In the genomic region with DNA sequence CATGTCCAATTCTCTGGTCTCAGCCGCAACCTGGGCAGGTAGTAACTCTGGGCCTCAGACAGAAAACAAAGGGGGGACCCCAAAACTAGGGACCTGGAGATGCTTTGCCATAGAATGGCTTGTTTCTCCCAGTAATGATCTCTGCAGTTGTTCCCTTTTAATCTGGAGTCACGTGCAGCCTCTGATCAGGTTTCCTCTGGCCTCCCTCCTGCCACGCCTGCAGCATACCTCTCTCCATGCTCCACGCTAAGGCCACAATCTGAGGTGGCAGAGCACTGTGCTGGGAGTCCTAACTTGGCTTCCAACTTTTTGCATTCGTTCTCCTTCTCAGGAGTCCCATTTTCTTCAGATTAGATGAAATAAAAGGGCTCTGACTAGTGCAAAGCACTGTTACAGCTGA, we compare ENCODE assay signal across 8 cellular contexts. TPM values are rescaled to one million over a fixed set of nuclear protein-coding genes. Genes with fewer than 3 reads are reported as not detected.
DNase-seq lines count a peak whose midpoint lies in the region; ATAC-seq and TF ChIP-seq lines count a peak whose summit lies in the region.

No MANE protein-coding gene starts in this region.

- DNase-seq in AG04450 (ENCODE audit: low read depth, low spot score) (no peak), smooth muscle cell (lab: John Stamatoyannopoulos, UW; ENCODE audit: unreplicated experiment) (no peak), cortex of kidney (lab: John Stamatoyannopoulos, UW) (no peak)
- no peak for DNase-seq in activated naive CD4-positive, alpha-beta T cell treated with anti-CD3 and anti-CD28 coated beads, Interleukin-2, amount 50 U/mL, for 72 hours (ENCODE audit: low spot score in 2 of 2)

- H3F3A ChIP-seq in smooth muscle cell (ENCODE audit: low read depth), result no peaks in the 10 kb centered on the region

- H3K4me3 ChIP-seq in AG04450 (ENCODE audit: low read depth, low read length) (peak overlapping the region; percentile 83), HUES6 (ENCODE audit: low read depth, low read length) (peak overlapping the region; percentile 75), iPS-11a (ENCODE audit: low read depth, low read length) (peak overlapping the region; percentile 78), smooth muscle cell (peak overlapping the region; percentile 97)

- no peaks in the 10 kb centered on the region; the same call in 1 of the 2 replicates for H3K9me3 ChIP-seq in AG04450 (ENCODE audit: control insufficient read depth, insufficient read depth, low read length)
- H3K9me3 ChIP-seq in HUES6 (ENCODE audit: control insufficient read depth, insufficient read depth, low read depth, low read length), result no peaks in the 10 kb centered on the region
- no peaks in the 10 kb centered on the region for H3K9me3 ChIP-seq in smooth muscle cell (replicated peaks; ENCODE audit: low read depth)

- CTCF ChIA-PET in AG04450 (lab: Charles Lee), result interaction anchor here (0.6 to 4.9 kb wide), 5 partner anchors 12 to 476 kb away, joined by 3 to 15 read pairs (median 6); no protein-coding TSS in a partner anchor

- peaks cover 58% of the 10 kb centered on the region for H3K79me2 ChIP-seq in smooth muscle cell (ENCODE audit: low read depth)

- H3K9me3 Mint-ChIP-seq in activated naive CD4-positive, alpha-beta T cell treated with anti-CD3 and anti-CD28 coated beads, Interleukin-2, amount 50 U/mL, for 72 hours, result no peaks in the 10 kb centered on the region

- H3K9ac ChIP-seq in HUES6 (ENCODE audit: low read length) (peak overlapping the region; percentile 86), smooth muscle cell (ENCODE audit: low read depth) (peak overlapping the region; percentile 97)

- no peak overlapping the region for H2AFZ ChIP-seq in smooth muscle cell (ENCODE audit: low read depth)

- peaks cover 60% of the 10 kb centered on the region for H3K36me3 ChIP-seq in HUES6 (ENCODE audit: control insufficient read depth, insufficient read depth, low read length)
- H3K36me3 ChIP-seq in smooth muscle cell (ENCODE audit: low read depth), result peaks cover 18% of the 10 kb centered on the region

- 27% methylated on average over 5 of the region's 5 CpGs for WGBS in smooth muscle cell (ENCODE audit: low lambda C conversion rate)

- peak overlapping the region; percentile 95 to 96 for H3K27ac Mint-ChIP-seq in activated naive CD4-positive, alpha-beta T cell treated with anti-CD3 and anti-CD28 coated beads, Interleukin-2, amount 50 U/mL, for 72 hours

- peak overlapping the region; percentile 99 for H3K4me2 ChIP-seq in smooth muscle cell

- H3K27me3 ChIP-seq in AG04450 (ENCODE audit: control insufficient read depth, insufficient read depth, low read length) (no peaks in the 10 kb centered on the region), HUES6 (ENCODE audit: control insufficient read depth, insufficient read depth, low read length) (no peaks in the 10 kb centered on the region), smooth muscle cell (ENCODE audit: low read depth) (no peaks in the 10 kb centered on the region)

- peak in 1 of 2 donors; percentile 3 for ATAC-seq in activated naive CD4-positive, alpha-beta T cell treated with anti-CD3 and anti-CD28 coated beads, Interleukin-2, amount 50 U/mL, for 72 hours
- ATAC-seq in HG02759 (IDR thresholded peaks at IDR 0.05; ENCODE audit: unreplicated experiment) (no peak), HG03520 (IDR thresholded peaks at IDR 0.05; ENCODE audit: unreplicated experiment) (no peak)

- H3K36me3 Mint-ChIP-seq in activated naive CD4-positive, alpha-beta T cell treated with anti-CD3 and anti-CD28 coated beads, Interleukin-2, amount 50 U/mL, for 72 hours, result peaks cover 36 to 41% of the 10 kb centered on the region in 2 donors

- TF ChIP-seq CTCF in AG04450 (IDR thresholded peaks at IDR 0.05; ENCODE audit: low read depth, low read length) (no peak), smooth muscle cell (IDR thresholded peaks at IDR 0.05; ENCODE audit: borderline replicate concordance, insufficient read depth, poor library complexity, severe bottlenecking) (no peak)

- H3K4me1 ChIP-seq in HUES6 (ENCODE audit: control insufficient read depth, insufficient read depth, low read length) (peaks cover 19% of the 10 kb centered on the region), smooth muscle cell (ENCODE audit: low read depth) (peaks cover 20% of the 10 kb centered on the region)

- peaks cover 64% of the 10 kb centered on the region for H4K20me1 ChIP-seq in smooth muscle cell (ENCODE audit: low read depth)

- POLR2A ChIA-PET in AG04450 (lab: Yijun Ruan, JAX), result interaction anchor here (0.5 to 2.3 kb wide), 3 partner anchors 12 to 34 kb away, joined by 3 to 5 read pairs (median 4); no protein-coding TSS in a partner anchor

- H3K27ac ChIP-seq in AG04450 (ENCODE audit: low read depth, low read length) (no peak overlapping the region), HUES6 (ENCODE audit: low read depth, low read length) (no peak overlapping the region), smooth muscle cell (ENCODE audit: low read depth) (peak overlapping the region; percentile 85)

RNA-seq across cellular contexts. Expression of gene PABPC4, which starts 1.9 kb away (rescaled TPM):
- 67.5 and 90.3 TPM in 2 replicates for polyA plus RNA-seq in AG04450 (2011; rRNA removed)
- polyA minus RNA-seq in AG04450 (2011; rRNA and poly(A)+ RNA removed), result 172 and 255 TPM in 2 replicates
- 100 to 1,000 TPM; 168 to 287 TPM for total RNA-seq in activated naive CD4-positive, alpha-beta T cell treated with anti-CD3 and anti-CD28 coated beads, Interleukin-2, amount 50 U/mL, for 72 hours
- total RNA-seq in smooth muscle cell, result 76.3 and 106 TPM in 2 replicates
- 67.1 and 90.3 TPM in 2 replicates for polyA plus RNA-seq in smooth muscle cell
